8 cellular contexts compared by ENCODE assay signal in the genomic region with DNA sequence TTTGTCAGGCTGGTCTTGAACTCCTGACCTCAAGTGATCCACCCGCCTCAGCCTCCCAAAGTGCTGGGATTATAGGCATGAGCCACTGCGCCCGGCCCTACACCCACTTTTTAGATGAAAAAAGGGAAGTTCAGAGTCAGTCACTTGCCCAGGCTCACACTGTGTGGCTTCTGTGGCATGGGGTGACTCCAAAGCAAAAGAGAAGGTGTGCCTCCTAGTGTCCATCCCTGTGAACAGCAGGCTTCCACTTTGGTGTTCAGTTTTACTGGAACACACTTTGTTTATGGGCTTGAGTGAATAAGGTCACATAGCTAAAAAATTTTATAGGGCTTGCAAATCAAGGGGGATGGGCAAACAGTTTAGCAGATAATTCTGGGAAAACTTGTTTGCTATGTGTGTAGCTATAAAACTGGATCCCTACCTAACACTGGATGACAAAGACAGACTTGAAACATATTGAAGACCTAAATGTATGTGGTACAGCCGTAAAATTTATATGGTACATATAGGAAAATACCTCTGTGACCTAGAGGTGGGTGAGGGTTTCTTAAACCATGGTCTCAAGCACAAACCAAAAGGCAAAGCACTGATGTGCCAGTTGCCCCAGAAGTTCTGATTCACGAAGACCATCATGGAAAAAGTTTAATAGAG. TPM values are rescaled to one million over a fixed set of nuclear protein-coding genes. Genes with fewer than 3 reads are reported as not detected.
DNase-seq lines count a peak whose midpoint lies in the region; ATAC-seq, FAIRE-seq and TF ChIP-seq lines count a peak whose summit lies in the region.

No MANE protein-coding gene starts in this region.

- no peaks in the 10 kb centered on the region for H3K27me3 ChIP-seq in SJCRH30
- no peaks in the 10 kb centered on the region for H3K27me3 ChIP-seq in cardiac muscle cell
- H3K27me3 ChIP-seq in gastrocnemius medialis = no peaks in the 10 kb centered on the region

- H3K4me3 ChIP-seq in SJCRH30 (no peak overlapping the region), cardiac muscle cell (no peak overlapping the region), gastrocnemius medialis (no peak overlapping the region)

- TF ChIP-seq CTCF in cardiac muscle cell (IDR thresholded peaks at IDR 0.05; ENCODE audit: low read depth, low read length) = peak; percentile 74
- peak; percentile 64 to 80 (median 69) for TF ChIP-seq CTCF in gastrocnemius medialis (IDR thresholded peaks at IDR 0.05 in 4 of 5, conservative IDR thresholded peaks at IDR 0.05 in 1 of 5)

- peaks cover 5% of the 10 kb centered on the region; the same call in 1 of the 2 replicates for H3K36me3 ChIP-seq in SJCRH30
- no peaks in the 10 kb centered on the region for H3K36me3 ChIP-seq in cardiac muscle cell
- peaks cover 0 to 17% of the 10 kb centered on the region in 2 donors for H3K36me3 ChIP-seq in gastrocnemius medialis

- no peak for TF ChIP-seq POLR2A in gastrocnemius medialis (IDR thresholded peaks at IDR 0.05)

- no peak for FAIRE-seq in HTR-8/SVneo (lab: Jason Lieb, UNC)

- H3K27ac ChIP-seq in SJCRH30 (no peak overlapping the region), cardiac muscle cell (no peak overlapping the region), gastrocnemius medialis (no peak overlapping the region)

- in situ Hi-C loops in gastrocnemius medialis (cut with MboI; ENCODE audit: low sequenced_read_pairs in 4 of 4) = loop anchor here in 3 of 4 donors (5.0 to 10.0 kb wide), 2 partner anchors 154 to 156 kb away; no protein-coding TSS in a partner anchor

- H3K4me1 ChIP-seq in SJCRH30 (no peaks in the 10 kb centered on the region), cardiac muscle cell (ENCODE audit: low read depth) (no peaks in the 10 kb centered on the region), gastrocnemius medialis (no peaks in the 10 kb centered on the region)

- intact Hi-C loops in gastrocnemius medialis (cut with DNase I; ENCODE audit: low total_unique reads) = loop anchor here (1.0 kb wide), 2 partner anchors 143 to 157 kb away; a partner anchor contains a TSS

- ATAC-seq in GM19324 (IDR thresholded peaks at IDR 0.05; ENCODE audit: low FRiP score, unreplicated experiment) = peak; percentile 47
- ATAC-seq in gastrocnemius medialis = peak; percentile 58 to 60

- DNase-seq in CD1c-positive myeloid dendritic cell (ENCODE audit: extremely low spot score) (peak; percentile 91), HTR-8/SVneo (ENCODE audit: insufficient read length, low spot score) (peak; percentile 56), SJCRH30 (peak; percentile 46 to 73), cardiac muscle cell (ENCODE audit: low read depth in 1 of 2, low spot score in 1 of 2) (peak; percentile 64 to 72), gastrocnemius medialis (peak in 1 of 2 donors; percentile 46), HPDE6-E6E7 (ENCODE audit: extremely low spot score) (no peak)
- peak in 3 of 4 experiments; percentile 3 to 55 (median 27) for DNase-seq in activated naive CD4-positive, alpha-beta T cell (lab: John Stamatoyannopoulos, UW)

- H3K9me3 ChIP-seq in SJCRH30 (replicated peaks) (no peaks in the 10 kb centered on the region), cardiac muscle cell (ENCODE audit: low read depth) (no peaks in the 10 kb centered on the region), gastrocnemius medialis (no peaks in the 10 kb centered on the region)

RNA-seq across cellular contexts. Expression of a gene that starts 54.9 kb away (rescaled TPM):
- total RNA-seq in SJCRH30 (2014; rRNA removed; shearing (Covaris generic)) = 0.48 and 0.63 TPM in 2 replicates
- total RNA-seq in cardiac muscle cell = 1.8 and 3.3 TPM in 2 replicates
- polyA plus RNA-seq in cardiac muscle cell = 2.7 and 3.0 TPM in 2 replicates
- total RNA-seq in gastrocnemius medialis = 1 to 10 TPM in 2 of 4 donors, under 1 TPM in 2; 0.51 to 3.4 (median 1.00) TPM
